9 cellular contexts compared by ENCODE assay signal in the genomic region with DNA sequence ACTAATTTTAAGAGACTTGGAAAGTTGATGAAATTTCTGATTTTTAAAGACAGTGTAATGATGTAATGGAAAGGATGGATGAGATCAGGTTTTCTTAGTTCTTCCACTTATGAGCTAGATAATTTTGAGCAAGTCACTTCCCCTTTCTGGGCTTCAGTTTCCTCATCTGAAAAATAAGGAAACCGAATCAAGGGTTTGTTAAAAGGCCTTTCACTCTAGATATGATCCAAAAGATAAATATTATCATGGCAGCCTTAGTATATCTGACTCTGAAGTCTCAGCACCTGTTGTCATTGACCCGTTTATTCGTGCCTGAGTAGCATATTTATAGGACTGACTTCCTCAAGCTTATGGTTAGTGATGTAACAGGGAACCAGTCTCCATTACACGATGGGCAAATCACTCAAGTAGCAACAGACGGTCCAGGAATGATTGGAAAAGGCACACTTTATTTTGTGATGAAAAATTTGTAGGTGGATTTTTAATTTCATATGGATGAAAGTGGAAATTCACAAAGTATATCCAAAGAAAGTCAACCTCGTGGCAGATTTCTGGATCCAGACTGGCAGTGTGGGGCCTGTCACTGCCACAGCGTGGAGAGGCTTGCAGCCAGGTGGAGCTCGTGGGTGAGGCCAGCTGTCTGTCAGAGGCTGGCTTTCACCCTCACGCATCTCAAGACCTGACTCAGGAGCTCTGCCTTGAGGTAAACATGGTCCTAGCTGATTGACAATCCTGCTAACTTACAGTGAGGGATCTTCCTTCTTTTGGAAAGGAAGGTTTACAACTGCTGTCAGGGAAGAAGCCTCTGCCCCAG.
DNase-seq lines count a peak whose midpoint lies in the region; ATAC-seq and TF ChIP-seq lines count a peak whose summit lies in the region.
"Had no signal": no experiment of that assay in that cellular context is flagged by ENCODE, and none has a peak within 500 bp of the region (broad histone marks: within the 10 kb centered on the region; RNA-seq: fewer than 3 reads in every experiment).

No MANE protein-coding gene starts in this region.

- no peaks in the 10 kb centered on the region for H3K36me3 Mint-ChIP-seq in naive thymus-derived CD4-positive, alpha-beta T cell
- no peaks in the 10 kb centered on the region for H3K36me3 Mint-ChIP-seq in Calu3 (ENCODE audit: insufficient read depth, unreplicated experiment)

- no peaks in the 10 kb centered on the region for H3K27me3 Mint-ChIP-seq in naive thymus-derived CD4-positive, alpha-beta T cell
- no peaks in the 10 kb centered on the region for H3K27me3 Mint-ChIP-seq in Calu3 (ENCODE audit: unreplicated experiment)

- H3K27ac Mint-ChIP-seq in naive thymus-derived CD4-positive, alpha-beta T cell, result peak overlapping the region in 8 of 9 donors; percentile 2 to 87 (median 40)
- no peak overlapping the region for H3K27ac Mint-ChIP-seq in Calu3 (ENCODE audit: unreplicated experiment)

- TF ChIP-seq CTCF in thyroid gland (IDR thresholded peaks at IDR 0.05) (no peak), Calu3 (IDR thresholded peaks at IDR 0.05; ENCODE audit: unreplicated experiment) (no peak)

- no peak overlapping the region for H3K4me3 Mint-ChIP-seq in naive thymus-derived CD4-positive, alpha-beta T cell
- no peak overlapping the region for H3K4me3 Mint-ChIP-seq in Calu3 (ENCODE audit: low read depth, unreplicated experiment)

- peak; percentile 37 to 55 for ATAC-seq in activated CD4-positive, CD25-positive, alpha-beta regulatory T cell treated with anti-CD3 and anti-CD28 coated beads, Interleukin-2, amount 50 U/mL, for 24 hours
- peak; percentile 46 for ATAC-seq in GM21529 (IDR thresholded peaks at IDR 0.05; ENCODE audit: unreplicated experiment)
- peak; percentile 68 for ATAC-seq in naive thymus-derived CD4-positive, alpha-beta T cell

- POLR2A ChIA-PET in naive thymus-derived CD4-positive, alpha-beta T cell (lab: Charles Lee), result interaction anchor here (0.6 to 1.7 kb wide), 9 partner anchors 10 to 139 kb away, joined by 3 to 6 read pairs (median 4); no protein-coding TSS in a partner anchor

- no peak overlapping the region for H3K4me3 ChIP-seq in naive thymus-derived CD4-positive, alpha-beta T cell (ENCODE audit: low read length)
- no peak overlapping the region for H3K4me3 ChIP-seq in thyroid gland (replicated peaks in 1 of 3)

- no peak overlapping the region for H3K27ac ChIP-seq in naive thymus-derived CD4-positive, alpha-beta T cell (ENCODE audit: low read depth, low read length)
- no peak overlapping the region for H3K27ac ChIP-seq in thyroid gland

- no TSS peak for BruUV-seq in Calu3 (replicated peaks; lab: Mats Ljungman, UMichigan)

- H3K9me3 Mint-ChIP-seq in naive thymus-derived CD4-positive, alpha-beta T cell, result peaks cover 0 to 3% (median 0%) of the 10 kb centered on the region in 11 donors
- no peaks in the 10 kb centered on the region for H3K9me3 Mint-ChIP-seq in Calu3 (ENCODE audit: low read depth, unreplicated experiment)

- no peaks in the 10 kb centered on the region for H3K9me3 ChIP-seq in naive thymus-derived CD4-positive, alpha-beta T cell (ENCODE audit: control insufficient read depth in 2 of 3, low read length in 3 of 3)
- no peaks in the 10 kb centered on the region for H3K9me3 ChIP-seq in thyroid gland

- no peaks in the 10 kb centered on the region for H3K27me3 ChIP-seq in naive thymus-derived CD4-positive, alpha-beta T cell (ENCODE audit: control insufficient read depth in 2 of 2, insufficient read depth in 2 of 2, low read length in 2 of 2)
- H3K27me3 ChIP-seq in thyroid gland, result no peaks in the 10 kb centered on the region

- CTCF ChIA-PET in naive thymus-derived CD4-positive, alpha-beta T cell (lab: Charles Lee), result interaction anchor here (0.6 to 1.2 kb wide), 12 partner anchors 8 to 341 kb away, joined by 3 to 6 read pairs (median 4); no protein-coding TSS in a partner anchor
- CTCF ChIA-PET in Calu3 (lab: Charles Lee), result interaction anchor here (0.6 kb wide), 1 partner anchor 723 kb away, joined by 4 read pairs; no protein-coding TSS in a partner anchor

- WGBS in thyroid gland, 2 donors, result 86% methylated on average over 9 of the region's 9 CpGs

- intact Hi-C loops in naive thymus-derived CD4-positive, alpha-beta T cell (cut with micrococcal nuclease), result loop anchor here in 1 of 2 donors (1.0 to 2.0 kb wide), 4 partner anchors 120 to 339 kb away; no protein-coding TSS in a partner anchor
- intact Hi-C loops in thyroid gland (cut with DNase I), result no loop called here
- intact Hi-C loops in Calu3 (cut with micrococcal nuclease; ENCODE audit: unreplicated experiment), result no loop called here

- DNase-seq in activated CD4-positive, CD25-positive, alpha-beta regulatory T cell treated with anti-CD3 and anti-CD28 coated beads, Interleukin-2, amount 50 U/mL, for 72 hours, result no peak
- DNase-seq in NOMO-1 treated with DMSO at 0.1 percent for 48 hours (lab: John Stamatoyannopoulos, UW; ENCODE audit: unreplicated experiment) (peak; percentile 95), thyroid gland (no peak), Calu3 (no peak), UCSD-AML1 (lab: John Stamatoyannopoulos, UW; ENCODE audit: unreplicated experiment) (no peak)
- DNase-seq in naive thymus-derived CD4-positive, alpha-beta T cell, result peak in 7 of 9 donors; percentile 16 to 58 (median 35)
- DNase-seq: small intestine had no signal

- no peaks in the 10 kb centered on the region for H3K36me3 ChIP-seq in naive thymus-derived CD4-positive, alpha-beta T cell (ENCODE audit: control insufficient read depth in 2 of 3, insufficient read depth in 3 of 3, low read length in 3 of 3)
- no peaks in the 10 kb centered on the region for H3K36me3 ChIP-seq in thyroid gland

- no peaks in the 10 kb centered on the region for H3K4me1 ChIP-seq in naive thymus-derived CD4-positive, alpha-beta T cell (ENCODE audit: control insufficient read depth in 2 of 2, insufficient read depth in 2 of 2, low read length in 2 of 2)
- no peaks in the 10 kb centered on the region for H3K4me1 ChIP-seq in thyroid gland

- H3K4me1 Mint-ChIP-seq in naive thymus-derived CD4-positive, alpha-beta T cell, result peaks cover 7 to 42% (median 27%) of the 10 kb centered on the region in 7 donors
- peaks cover 8% of the 10 kb centered on the region for H3K4me1 Mint-ChIP-seq in Calu3 (ENCODE audit: low read depth, unreplicated experiment)

- no peak for TF ChIP-seq POLR2A in thyroid gland (IDR thresholded peaks at IDR 0.05)

Comparison
In these comparisons a context has a peak if more than half of its experiments do, and no peak if none do; other contexts are left out.
1. DNase-seq: peak in NOMO-1 treated with DMSO at 0.1 percent for 48 hours (single experiment) and naive thymus-derived CD4-positive, alpha-beta T cell (7 of 9); none in activated CD4-positive, CD25-positive, alpha-beta regulatory T cell treated with anti-CD3 and anti-CD28 coated beads, Interleukin-2, amount 50 U/mL, for 72 hours (single experiment), thyroid gland (0 of 2), Calu3 (single experiment) and UCSD-AML1 (single experiment).
2. Peak in every context shown above with its lines, with median percentiles within 50 percentile points of each other: ATAC-seq.